Comparison of ENCODE assay signal across 25 cellular contexts in genomic region chr3:164903820-164904451, GRCh38.
A peak's percentile ranks its signal among the peaks of the same experiment; 100 is the strongest.
DNase-seq lines count a peak whose midpoint lies in the region; ATAC-seq and TF ChIP-seq lines count a peak whose summit lies in the region.
"Had no signal": no experiment of that assay in that cellular context is flagged by ENCODE, and none has a peak within 500 bp of the region (broad histone marks: within the 10 kb centered on the region; RNA-seq: fewer than 3 reads in every experiment).

No MANE protein-coding gene starts in this region.

- H3K4me3 ChIP-seq in KMS-11 (IDR thresholded peaks at IDR 0.05; ENCODE audit: insufficient read depth, low read depth, low read length) (peak overlapping the region; percentile 17), neuron (ENCODE audit: low read length) (no peak overlapping the region)
- H3K4me3 ChIP-seq in CD8-positive, alpha-beta memory T cell (ENCODE audit: low read length) = no peak overlapping the region
- H3K4me3 ChIP-seq: BLaER1, hepatocyte, stomach, tibial artery, vagina had no signal

- H3K4me1 ChIP-seq in ES-I3 (ENCODE audit: insufficient read depth, low read length) (no peaks in the 10 kb centered on the region), KMS-11 (ENCODE audit: low read depth, poor library complexity, severe bottlenecking) (peaks cover 17% of the 10 kb centered on the region), neuron (ENCODE audit: insufficient read depth, low read length) (no peaks in the 10 kb centered on the region)
- no peaks in the 10 kb centered on the region for H3K4me1 ChIP-seq in CD8-positive, alpha-beta memory T cell (ENCODE audit: insufficient read depth, low read length)
- H3K4me1 ChIP-seq: BLaER1, stomach, tibial artery, vagina had no signal

- no peaks in the 10 kb centered on the region for H3K4me1 Mint-ChIP-seq in WTC11
- H3K4me1 Mint-ChIP-seq in CD8-positive, alpha-beta memory T cell = no peaks in the 10 kb centered on the region

- H3K27ac Mint-ChIP-seq in WTC11 = no peak overlapping the region
- H3K27ac Mint-ChIP-seq in CD8-positive, alpha-beta memory T cell = no peak overlapping the region
- H3K27ac Mint-ChIP-seq: activated CD4-positive, alpha-beta memory T cell treated with anti-CD3 and anti-CD28 coated beads for 36 hours; brain had no signal

- peak overlapping the region; percentile 75 for H3K27ac ChIP-seq in KMS-11
- H3K27ac ChIP-seq in CD8-positive, alpha-beta memory T cell (ENCODE audit: low read depth, low read length) = no peak overlapping the region
- H3K27ac ChIP-seq: BLaER1, esophagus muscularis mucosa, hepatocyte, stomach, tibial artery, vagina had no signal

- H4K20me1 ChIP-seq in KMS-11 (ENCODE audit: insufficient read depth) = no peaks in the 10 kb centered on the region
- H4K20me1 ChIP-seq: BLaER1 had no signal

- DNase-seq in WTC11 (ENCODE audit: low spot score) (no peak), cerebellar nuclear complex (lab: John Stamatoyannopoulos, UW) (no peak), NCI-H510A treated with DMSO at 0.1 percent for 48 hours (lab: John Stamatoyannopoulos, UW) (no peak)
- no peak for DNase-seq in CD8-positive, alpha-beta memory T cell
- DNase-seq: activated CD4-positive, alpha-beta memory T cell treated with anti-CD3 and anti-CD28 coated beads for 36 hours; activated CD4-positive, CD25-positive, alpha-beta regulatory T cell treated with anti-CD3 and anti-CD28 coated beads, Interleukin-2, amount 50 U/mL, for 72 hours; activated naive CD4-positive, alpha-beta T cell treated with anti-CD3 and anti-CD28 coated beads, Interleukin-2, amount 50 U/mL, for 16 hours; foreskin melanocyte; Kasumi-1; NCI-H1417 treated with DMSO at 0.1 percent for 48 hours; sigmoid colon; stimulated activated CD4-positive, alpha-beta T cell treated with anti-CD3 and anti-CD28 coated beads, Interleukin-4, amount 100 ng/mL, for 1 hour; stomach; T-helper 2 cell; tibial artery had no signal

- H3K4me3 Mint-ChIP-seq in WTC11 = no peak overlapping the region
- no peak overlapping the region for H3K4me3 Mint-ChIP-seq in CD8-positive, alpha-beta memory T cell
- H3K4me3 Mint-ChIP-seq: activated CD4-positive, alpha-beta memory T cell treated with anti-CD3 and anti-CD28 coated beads for 36 hours; brain had no signal

- CTCF ChIA-PET in WTC11 (lab: Charles Lee) = no interaction called here
- CTCF ChIA-PET in CD8-positive, alpha-beta memory T cell (lab: Charles Lee) = no interaction called here

- POLR2A ChIA-PET in WTC11 (lab: Charles Lee) = no interaction called here
- POLR2A ChIA-PET in CD8-positive, alpha-beta memory T cell (lab: Charles Lee) = no interaction called here

- no peaks in the 10 kb centered on the region for H3K36me3 ChIP-seq in ES-I3 (ENCODE audit: insufficient read depth, low read length)
- H3K36me3 ChIP-seq in KMS-11 (ENCODE audit: insufficient read depth) = no peaks in the 10 kb centered on the region
- H3K36me3 ChIP-seq in neuron (ENCODE audit: insufficient read depth, low read length) = no peaks in the 10 kb centered on the region
- no peaks in the 10 kb centered on the region for H3K36me3 ChIP-seq in CD8-positive, alpha-beta memory T cell (ENCODE audit: insufficient read depth, low read length)
- H3K36me3 ChIP-seq: BLaER1, esophagus muscularis mucosa, sigmoid colon, stomach, tibial artery, vagina had no signal

- ATAC-seq in WTC11 = peak; percentile 60
- ATAC-seq: HCT116, left lobe of liver had no signal

- peak overlapping the region; percentile 54 for H2AFZ ChIP-seq in KMS-11 (ENCODE audit: low read depth)
- peak overlapping the region; percentile 51 for H2AFZ ChIP-seq in neuron (ENCODE audit: low read depth, low read length)
- H2AFZ ChIP-seq: hepatocyte had no signal

- H3K79me2 ChIP-seq in KMS-11 (ENCODE audit: insufficient read depth, low read depth) = no peaks in the 10 kb centered on the region
- H3K79me2 ChIP-seq: hepatocyte had no signal

- no peaks in the 10 kb centered on the region for H3K27me3 ChIP-seq in KMS-11 (ENCODE audit: insufficient read depth, low read depth)
- no peaks in the 10 kb centered on the region for H3K27me3 ChIP-seq in neuron (ENCODE audit: insufficient read depth, low read length)
- H3K27me3 ChIP-seq in CD8-positive, alpha-beta memory T cell (ENCODE audit: insufficient read depth, low read length, poor library complexity, severe bottlenecking) = no peaks in the 10 kb centered on the region
- H3K27me3 ChIP-seq: BLaER1, esophagus muscularis mucosa, hepatocyte, sigmoid colon, stomach, tibial artery, vagina had no signal

- peak overlapping the region; percentile 46; the same call in 1 of the 2 replicates for H3K4me2 ChIP-seq in KMS-11
- H3K4me2 ChIP-seq: BLaER1, hepatocyte had no signal

- H3K9ac ChIP-seq in ES-I3 (ENCODE audit: low read depth, low read length) = peak overlapping the region; percentile 14; the same call in 1 of the 2 replicates
- H3K9ac ChIP-seq in KMS-11 = peak overlapping the region; percentile 34; the same call in 1 of the 2 replicates
- H3K9ac ChIP-seq: BLaER1 had no signal

- H3K9me3 ChIP-seq in ES-I3 (ENCODE audit: control insufficient read depth, insufficient read depth, low read length) (no peaks in the 10 kb centered on the region), neuron (ENCODE audit: low read length) (no peaks in the 10 kb centered on the region)
- no peaks in the 10 kb centered on the region for H3K9me3 ChIP-seq in CD8-positive, alpha-beta memory T cell (ENCODE audit: low read length)
- H3K9me3 ChIP-seq: BLaER1, esophagus muscularis mucosa, sigmoid colon, stomach, tibial artery, vagina had no signal

- no peaks in the 10 kb centered on the region for H3K27me3 Mint-ChIP-seq in WTC11 (ENCODE audit: low read depth)
- no peaks in the 10 kb centered on the region for H3K27me3 Mint-ChIP-seq in CD8-positive, alpha-beta memory T cell
- H3K27me3 Mint-ChIP-seq: activated CD4-positive, alpha-beta memory T cell treated with anti-CD3 and anti-CD28 coated beads for 36 hours; brain had no signal

- no peak for TF ChIP-seq CTCF in KMS-11 (conservative IDR thresholded peaks at IDR 0.05; ENCODE audit: low read depth, low read length)
- no peak for TF ChIP-seq CTCF in WTC11 (IDR thresholded peaks at IDR 0.05)

- H3K9me3 Mint-ChIP-seq in WTC11 = no peaks in the 10 kb centered on the region
- peaks cover 0 to 16% (median 6%) of the 10 kb centered on the region in 5 donors for H3K9me3 Mint-ChIP-seq in CD8-positive, alpha-beta memory T cell
- H3K9me3 Mint-ChIP-seq: brain had no signal

- H3K36me3 Mint-ChIP-seq in WTC11 = no peaks in the 10 kb centered on the region
- H3K36me3 Mint-ChIP-seq in CD8-positive, alpha-beta memory T cell = no peaks in the 10 kb centered on the region
- H3K36me3 Mint-ChIP-seq: activated CD4-positive, alpha-beta memory T cell treated with anti-CD3 and anti-CD28 coated beads for 36 hours; brain had no signal

TF ChIP-seq in WTC11, 78 proteins besides CTCF, POLR2A, EP300 and RAD21 (continues in another document):
- no peak for TF ChIP-seq E2F1 (CRISPR knock-in tag; IDR thresholded peaks at IDR 0.05)
- no peak for TF ChIP-seq ATF6 (CRISPR knock-in tag; IDR thresholded peaks at IDR 0.05)
- TF ChIP-seq, protein P1, sequence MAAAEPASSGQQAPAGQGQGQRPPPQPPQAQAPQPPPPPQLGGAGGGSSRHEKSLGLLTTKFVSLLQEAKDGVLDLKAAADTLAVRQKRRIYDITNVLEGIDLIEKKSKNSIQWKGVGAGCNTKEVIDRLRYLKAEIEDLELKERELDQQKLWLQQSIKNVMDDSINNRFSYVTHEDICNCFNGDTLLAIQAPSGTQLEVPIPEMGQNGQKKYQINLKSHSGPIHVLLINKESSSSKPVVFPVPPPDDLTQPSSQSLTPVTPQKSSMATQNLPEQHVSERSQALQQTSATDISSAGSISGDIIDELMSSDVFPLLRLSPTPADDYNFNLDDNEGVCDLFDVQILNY (CRISPR knock-in tag; IDR thresholded peaks at IDR 0.05) = no peak
- no peak for TF ChIP-seq NFYB (CRISPR knock-in tag; conservative IDR thresholded peaks at IDR 0.05; ENCODE audit: low read depth)
- TF ChIP-seq CBFB (CRISPR knock-in tag; IDR thresholded peaks at IDR 0.05; ENCODE audit: low read depth) = no peak
- no peak for TF ChIP-seq MLX (CRISPR knock-in tag; IDR thresholded peaks at IDR 0.05)
